1 cellular context compared by ENCODE assay signal in the genomic region with DNA sequence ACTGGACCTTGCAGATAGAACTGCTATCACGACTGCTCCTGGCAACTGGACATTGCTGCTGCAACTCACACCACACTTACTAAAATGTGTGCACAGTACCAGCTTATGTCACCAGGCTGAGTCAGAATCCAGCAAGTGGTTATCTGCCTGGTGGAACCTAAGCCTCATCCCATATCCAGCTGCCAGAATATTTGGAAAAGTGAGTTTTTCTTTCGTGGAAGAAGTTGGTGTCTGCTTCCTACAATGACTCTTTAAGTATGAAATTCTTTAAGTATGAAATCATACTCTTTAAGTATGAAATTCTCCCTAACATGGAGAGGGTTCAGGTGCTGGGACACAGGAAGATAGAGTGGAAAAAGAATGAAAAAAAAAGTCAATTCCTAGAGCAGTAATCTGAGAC.
TF ChIP-seq lines count a peak whose summit lies in the region.

No MANE protein-coding gene starts in this region.

TF ChIP-seq in HEK293, 187 proteins besides CTCF, POLR2A, EP300 and RAD21 (continued from another document):
- TF ChIP-seq, protein P1, sequence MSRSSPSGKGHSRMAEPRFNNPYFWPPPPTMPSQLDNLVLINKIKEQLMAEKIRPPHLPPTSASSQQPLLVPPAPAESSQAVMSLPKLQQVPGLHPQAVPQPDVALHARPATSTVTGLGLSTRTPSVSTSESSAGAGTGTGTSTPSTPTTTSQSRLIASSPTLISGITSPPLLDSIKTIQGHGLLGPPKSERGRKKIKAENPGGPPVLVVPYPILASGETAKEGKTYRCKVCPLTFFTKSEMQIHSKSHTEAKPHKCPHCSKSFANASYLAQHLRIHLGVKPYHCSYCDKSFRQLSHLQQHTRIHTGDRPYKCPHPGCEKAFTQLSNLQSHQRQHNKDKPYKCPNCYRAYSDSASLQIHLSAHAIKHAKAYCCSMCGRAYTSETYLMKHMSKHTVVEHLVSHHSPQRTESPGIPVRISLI (tag by site-specific recombination; IDR thresholded peaks at IDR 0.05), result peak; percentile 75
- no peak for TF ChIP-seq ZNF843 (tag by site-specific recombination; IDR thresholded peaks at IDR 0.05)
- TF ChIP-seq, protein P2, sequence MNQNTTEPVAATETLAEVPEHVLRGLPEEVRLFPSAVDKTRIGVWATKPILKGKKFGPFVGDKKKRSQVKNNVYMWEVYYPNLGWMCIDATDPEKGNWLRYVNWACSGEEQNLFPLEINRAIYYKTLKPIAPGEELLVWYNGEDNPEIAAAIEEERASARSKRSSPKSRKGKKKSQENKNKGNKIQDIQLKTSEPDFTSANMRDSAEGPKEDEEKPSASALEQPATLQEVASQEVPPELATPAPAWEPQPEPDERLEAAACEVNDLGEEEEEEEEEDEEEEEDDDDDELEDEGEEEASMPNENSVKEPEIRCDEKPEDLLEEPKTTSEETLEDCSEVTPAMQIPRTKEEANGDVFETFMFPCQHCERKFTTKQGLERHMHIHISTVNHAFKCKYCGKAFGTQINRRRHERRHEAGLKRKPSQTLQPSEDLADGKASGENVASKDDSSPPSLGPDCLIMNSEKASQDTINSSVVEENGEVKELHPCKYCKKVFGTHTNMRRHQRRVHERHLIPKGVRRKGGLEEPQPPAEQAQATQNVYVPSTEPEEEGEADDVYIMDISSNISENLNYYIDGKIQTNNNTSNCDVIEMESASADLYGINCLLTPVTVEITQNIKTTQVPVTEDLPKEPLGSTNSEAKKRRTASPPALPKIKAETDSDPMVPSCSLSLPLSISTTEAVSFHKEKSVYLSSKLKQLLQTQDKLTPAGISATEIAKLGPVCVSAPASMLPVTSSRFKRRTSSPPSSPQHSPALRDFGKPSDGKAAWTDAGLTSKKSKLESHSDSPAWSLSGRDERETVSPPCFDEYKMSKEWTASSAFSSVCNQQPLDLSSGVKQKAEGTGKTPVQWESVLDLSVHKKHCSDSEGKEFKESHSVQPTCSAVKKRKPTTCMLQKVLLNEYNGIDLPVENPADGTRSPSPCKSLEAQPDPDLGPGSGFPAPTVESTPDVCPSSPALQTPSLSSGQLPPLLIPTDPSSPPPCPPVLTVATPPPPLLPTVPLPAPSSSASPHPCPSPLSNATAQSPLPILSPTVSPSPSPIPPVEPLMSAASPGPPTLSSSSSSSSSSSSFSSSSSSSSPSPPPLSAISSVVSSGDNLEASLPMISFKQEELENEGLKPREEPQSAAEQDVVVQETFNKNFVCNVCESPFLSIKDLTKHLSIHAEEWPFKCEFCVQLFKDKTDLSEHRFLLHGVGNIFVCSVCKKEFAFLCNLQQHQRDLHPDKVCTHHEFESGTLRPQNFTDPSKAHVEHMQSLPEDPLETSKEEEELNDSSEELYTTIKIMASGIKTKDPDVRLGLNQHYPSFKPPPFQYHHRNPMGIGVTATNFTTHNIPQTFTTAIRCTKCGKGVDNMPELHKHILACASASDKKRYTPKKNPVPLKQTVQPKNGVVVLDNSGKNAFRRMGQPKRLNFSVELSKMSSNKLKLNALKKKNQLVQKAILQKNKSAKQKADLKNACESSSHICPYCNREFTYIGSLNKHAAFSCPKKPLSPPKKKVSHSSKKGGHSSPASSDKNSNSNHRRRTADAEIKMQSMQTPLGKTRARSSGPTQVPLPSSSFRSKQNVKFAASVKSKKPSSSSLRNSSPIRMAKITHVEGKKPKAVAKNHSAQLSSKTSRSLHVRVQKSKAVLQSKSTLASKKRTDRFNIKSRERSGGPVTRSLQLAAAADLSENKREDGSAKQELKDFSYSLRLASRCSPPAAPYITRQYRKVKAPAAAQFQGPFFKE (tag by site-specific recombination; IDR thresholded peaks at IDR 0.05; ENCODE audit: borderline replicate concordance), result no peak
